In genomic region chr3:42229942-42230688, GRCh38 we compare ENCODE assay signal across 8 cellular contexts. TPM values are rescaled to one million over a fixed set of nuclear protein-coding genes. Genes with fewer than 3 reads are reported as not detected.
DNase-seq lines count a peak whose midpoint lies in the region; ATAC-seq and TF ChIP-seq lines count a peak whose summit lies in the region.

No MANE protein-coding gene starts in this region.

- H3K27me3 Mint-ChIP-seq in T-helper 17 cell (peaks cover 18% of the 10 kb centered on the region), glutamatergic neuron (ENCODE audit: unreplicated experiment) (peaks cover 5% of the 10 kb centered on the region)
- peaks cover 21% of the 10 kb centered on the region for H3K27me3 Mint-ChIP-seq in stimulated activated naive CD8-positive, alpha-beta T cell treated with anti-CD3 and anti-CD28 coated beads, Interleukin-15, amount 100 ng/mL, for 72 hours

- DNase-seq in COR-L47 (lab: John Stamatoyannopoulos, UW) (peak; percentile 6), HT-29 (ENCODE audit: low spot score) (peak; percentile 67), T-helper 17 cell (no peak), glutamatergic neuron (no peak), testis (no peak), MG63 (no peak)
- no peak for DNase-seq in activated CD8-positive, alpha-beta memory T cell treated with anti-CD3 and anti-CD28 coated beads, Interleukin-2, amount 50 U/mL, for 4 hours
- DNase-seq in stimulated activated naive CD8-positive, alpha-beta T cell treated with anti-CD3 and anti-CD28 coated beads, Interleukin-15, amount 100 ng/mL, for 72 hours, result no peak

- H3K36me3 Mint-ChIP-seq in T-helper 17 cell (ENCODE audit: low read depth) (peaks cover 3% of the 10 kb centered on the region), glutamatergic neuron (ENCODE audit: unreplicated experiment) (peaks cover 18% of the 10 kb centered on the region)

- H3K27ac Mint-ChIP-seq in T-helper 17 cell (no peak overlapping the region), glutamatergic neuron (ENCODE audit: unreplicated experiment) (no peak overlapping the region)
- H3K27ac Mint-ChIP-seq in stimulated activated naive CD8-positive, alpha-beta T cell treated with anti-CD3 and anti-CD28 coated beads, Interleukin-15, amount 100 ng/mL, for 72 hours, result no peak overlapping the region

- H3K4me3 Mint-ChIP-seq in T-helper 17 cell (peak overlapping the region; percentile 64), glutamatergic neuron (ENCODE audit: unreplicated experiment) (no peak overlapping the region)
- no peak overlapping the region for H3K4me3 Mint-ChIP-seq in stimulated activated naive CD8-positive, alpha-beta T cell treated with anti-CD3 and anti-CD28 coated beads, Interleukin-15, amount 100 ng/mL, for 72 hours

- no peak for TF ChIP-seq POLR2A in testis (IDR thresholded peaks at IDR 0.05)

- intact Hi-C loops in testis (cut with DNase I; ENCODE audit: low total_unique reads), result loop anchor here (10.0 kb wide), 1 partner anchor 215 kb away; no protein-coding TSS in a partner anchor

- H3K27ac ChIP-seq in testis, result no peak overlapping the region

- WGBS in testis, 2 donors, result 40% methylated on average over 9 to 14 of the region's 14 CpGs

- TF ChIP-seq CTCF in glutamatergic neuron (IDR thresholded peaks at IDR 0.05; ENCODE audit: partially characterized antibody, unreplicated experiment) (peak; percentile 50), testis (IDR thresholded peaks at IDR 0.05) (peak; percentile 40 to 53 (median 44))

- H3K4me1 ChIP-seq in testis, result peaks cover 7% of the 10 kb centered on the region

- H3K27me3 ChIP-seq in testis, result no peaks in the 10 kb centered on the region
- H3K27me3 ChIP-seq in MG63, result no peaks in the 10 kb centered on the region

- H3K4me1 Mint-ChIP-seq in T-helper 17 cell, result peaks cover 4% of the 10 kb centered on the region
- peaks cover 5% of the 10 kb centered on the region for H3K4me1 Mint-ChIP-seq in glutamatergic neuron (ENCODE audit: low read depth, unreplicated experiment)
- H3K4me1 Mint-ChIP-seq in stimulated activated naive CD8-positive, alpha-beta T cell treated with anti-CD3 and anti-CD28 coated beads, Interleukin-15, amount 100 ng/mL, for 72 hours, result peaks cover 17% of the 10 kb centered on the region

- peaks cover 3% of the 10 kb centered on the region for H3K9me3 Mint-ChIP-seq in glutamatergic neuron (ENCODE audit: unreplicated experiment)
- H3K9me3 Mint-ChIP-seq in stimulated activated naive CD8-positive, alpha-beta T cell treated with anti-CD3 and anti-CD28 coated beads, Interleukin-15, amount 100 ng/mL, for 72 hours, result no peaks in the 10 kb centered on the region

- ATAC-seq in T-helper 17 cell, result no peak
- ATAC-seq in stimulated activated naive CD8-positive, alpha-beta T cell treated with anti-CD3 and anti-CD28 coated beads, Interleukin-15, amount 100 ng/mL, for 72 hours, result no peak

- H3K9me3 ChIP-seq in T-helper 17 cell (ENCODE audit: control insufficient read depth, low read length, poor library complexity, severe bottlenecking), result no peaks in the 10 kb centered on the region
- no peaks in the 10 kb centered on the region for H3K9me3 ChIP-seq in testis
- no peaks in the 10 kb centered on the region for H3K9me3 ChIP-seq in MG63

- H3K4me3 ChIP-seq in testis, result no peak overlapping the region
- no peak overlapping the region for H3K4me3 ChIP-seq in MG63

- H3K36me3 ChIP-seq in testis (ENCODE audit: low read depth, missing control alignments), result no peaks in the 10 kb centered on the region
- no peaks in the 10 kb centered on the region; the same call in 1 of the 2 replicates for H3K36me3 ChIP-seq in MG63

RNA-seq across cellular contexts. Expression of gene CCK, which starts 35.9 kb away (rescaled TPM):
- total RNA-seq in HT-29 (2014; rRNA removed; shearing (Covaris generic)), result 0.23 TPM in 1 of 2 replicates, not detected in the other
- total RNA-seq in T-helper 17 cell (not detected), glutamatergic neuron (ENCODE audit: unreplicated experiment) (not detected), testis (1 to 10 TPM; 1.4 to 3.7 TPM)
- 0.69 TPM for polyA plus RNA-seq in testis (ENCODE audit: insufficient read depth, low read depth, low replicate concordance)
- total RNA-seq in MG63 (2014; rRNA removed; shearing (Covaris generic); ENCODE audit: low replicate concordance), result 0.63 TPM in 1 of 2 replicates, not detected in the other

Comparison
In these comparisons a context has a peak if more than half of its experiments do, and no peak if none do; other contexts are left out.
1. DNase-seq: peak in COR-L47 (single experiment) and HT-29 (single experiment); none in T-helper 17 cell (0 of 3), glutamatergic neuron (single experiment), testis (single experiment), MG63 (single experiment), activated CD8-positive, alpha-beta memory T cell treated with anti-CD3 and anti-CD28 coated beads, Interleukin-2, amount 50 U/mL, for 4 hours (single experiment) and stimulated activated naive CD8-positive, alpha-beta T cell treated with anti-CD3 and anti-CD28 coated beads, Interleukin-15, amount 100 ng/mL, for 72 hours (0 of 2).